In genomic region chr16:29290631-29291247, GRCh38 we compare ENCODE assay signal across 8 cellular contexts.
DNase-seq lines count a peak whose midpoint lies in the region; ATAC-seq and TF ChIP-seq lines count a peak whose summit lies in the region.

No MANE protein-coding gene starts in this region.

- intact Hi-C loops in activated CD4-positive, alpha-beta T cell treated with anti-CD3 and anti-CD28 coated beads, Interleukin-2, amount 10 ng/mL, durations not matched to agents 24 days and 14 days (cut with micrococcal nuclease), result no loop called here
- intact Hi-C loops in lower leg skin (cut with DNase I; ENCODE audit: low total_unique reads), result no loop called here

- H3K4me1 Mint-ChIP-seq in activated CD4-positive, alpha-beta T cell treated with anti-CD3 and anti-CD28 coated beads, Interleukin-2, amount 10 ng/mL, durations not matched to agents 24 days and 14 days, result peaks cover 7% of the 10 kb centered on the region

- no peaks in the 10 kb centered on the region for H3K36me3 Mint-ChIP-seq in activated CD4-positive, alpha-beta T cell treated with anti-CD3 and anti-CD28 coated beads, Interleukin-2, amount 10 ng/mL, durations not matched to agents 24 days and 14 days (ENCODE audit: low read depth)

- peak; percentile 62 for DNase-seq in COLO668 (lab: John Stamatoyannopoulos, UW; ENCODE audit: unreplicated experiment)
- DNase-seq in Kasumi-1 (lab: John Stamatoyannopoulos, UW), result peak; percentile 28 to 41
- DNase-seq in activated CD4-positive, alpha-beta T cell treated with anti-CD3 and anti-CD28 coated beads, Interleukin-2, amount 10 ng/mL, durations not matched to agents 24 days and 14 days, result peak; percentile 84
- peak; percentile 26 to 97 for DNase-seq in dermis microvascular lymphatic vessel endothelial cell (ENCODE audit: low read depth in 2 of 2)
- peak; percentile 98 to 99 for DNase-seq in lower leg skin (ENCODE audit: low spot score in 2 of 2)
- peak; percentile 42 to 59 for DNase-seq in stimulated activated CD4-positive, alpha-beta T cell treated with anti-CD3 and anti-CD28 coated beads, Interleukin-4, amount 100 ng/mL, for 48 hours (ENCODE audit: low read depth in 2 of 2)
- no peak for DNase-seq in GDM1 (lab: John Stamatoyannopoulos, UW)

- 17 to 20% methylated on average over 15 to 18 of the region's 24 CpGs for WGBS in lower leg skin, 2 donors

- peaks cover 1% of the 10 kb centered on the region for H3K27me3 Mint-ChIP-seq in activated CD4-positive, alpha-beta T cell treated with anti-CD3 and anti-CD28 coated beads, Interleukin-2, amount 10 ng/mL, durations not matched to agents 24 days and 14 days

- H3K27ac Mint-ChIP-seq in activated CD4-positive, alpha-beta T cell treated with anti-CD3 and anti-CD28 coated beads, Interleukin-2, amount 10 ng/mL, durations not matched to agents 24 days and 14 days, result peak overlapping the region; percentile 51

- H3K4me3 ChIP-seq in lower leg skin (ENCODE audit: low read depth, poor library complexity, severe bottlenecking), result no peak overlapping the region

- peak; percentile 73 for ATAC-seq in GM21576 (IDR thresholded peaks at IDR 0.05; ENCODE audit: unreplicated experiment)

- no peak for TF ChIP-seq CTCF in lower leg skin (IDR thresholded peaks at IDR 0.05)

- H3K4me3 Mint-ChIP-seq in activated CD4-positive, alpha-beta T cell treated with anti-CD3 and anti-CD28 coated beads, Interleukin-2, amount 10 ng/mL, durations not matched to agents 24 days and 14 days, result peak overlapping the region; percentile 40

- H3K9me3 Mint-ChIP-seq in activated CD4-positive, alpha-beta T cell treated with anti-CD3 and anti-CD28 coated beads, Interleukin-2, amount 10 ng/mL, durations not matched to agents 24 days and 14 days, result no peaks in the 10 kb centered on the region

- TF ChIP-seq POLR2A in lower leg skin (IDR thresholded peaks at IDR 0.05), result no peak
